8 cellular contexts compared by ENCODE assay signal in genomic region chr17:5097101-5097834, GRCh38. TPM values are rescaled to one million over a fixed set of nuclear protein-coding genes. Genes with fewer than 3 reads are reported as not detected.
DNase-seq lines count a peak whose midpoint lies in the region; ATAC-seq, FAIRE-seq and TF ChIP-seq lines count a peak whose summit lies in the region.

No MANE protein-coding gene starts in this region.

- peak overlapping the region; percentile 77 to 82 (median 79) for H3K4me3 Mint-ChIP-seq in T-cell
- H3K4me3 Mint-ChIP-seq in activated T-helper 2 cell treated with anti-CD3 and anti-CD28 coated beads, Interferon-gamma antibody, Interleukin-2, Interleukin-4, amounts not matched to agents 10 μg/mL and 5 μg/mL and 100 μg/mL, durations not matched to agents 14 hours and 24 hours and 36 hours (ENCODE audit: low read depth) = no peak overlapping the region

- peak overlapping the region in 1 of 2 donors; percentile 48 for H3K27ac Mint-ChIP-seq in T-cell
- no peak overlapping the region for H3K27ac Mint-ChIP-seq in activated T-helper 2 cell treated with anti-CD3 and anti-CD28 coated beads, Interferon-gamma antibody, Interleukin-2, Interleukin-4, amounts not matched to agents 10 μg/mL and 5 μg/mL and 100 μg/mL, durations not matched to agents 14 hours and 24 hours and 36 hours

- DNase-seq in DMS53 treated with DMSO at 0.1 percent for 48 hours (lab: John Stamatoyannopoulos, UW; ENCODE audit: unreplicated experiment) (peak; percentile 84), T-cell (peak in 33 of 34 experiments; percentile 16 to 71 (median 46)), head of caudate nucleus (peak in 40 of 42 donors; percentile 15 to 67 (median 44)), pancreas (peak; percentile 56 to 85 (median 74))
- no peak for DNase-seq in activated T-helper 2 cell treated with anti-CD3 and anti-CD28 coated beads, Interferon-gamma antibody, Interleukin-2, Interleukin-4, amounts not matched to agents 10 μg/mL and 5 μg/mL and 100 μg/mL, durations not matched to agents 14 hours and 24 hours and 36 hours (ENCODE audit: low spot score)

- H3K36me3 Mint-ChIP-seq in T-cell = peaks cover 20% of the 10 kb centered on the region
- peaks cover 32% of the 10 kb centered on the region for H3K36me3 Mint-ChIP-seq in activated T-helper 2 cell treated with anti-CD3 and anti-CD28 coated beads, Interferon-gamma antibody, Interleukin-2, Interleukin-4, amounts not matched to agents 10 μg/mL and 5 μg/mL and 100 μg/mL, durations not matched to agents 14 hours and 24 hours and 36 hours (ENCODE audit: low read depth)

- TF ChIP-seq CTCF in pancreas (IDR thresholded peaks at IDR 0.05) = no peak

- peaks cover 0 to 8% (median 6%) of the 10 kb centered on the region in 3 donors for H3K4me1 Mint-ChIP-seq in T-cell
- H3K4me1 Mint-ChIP-seq in activated T-helper 2 cell treated with anti-CD3 and anti-CD28 coated beads, Interferon-gamma antibody, Interleukin-2, Interleukin-4, amounts not matched to agents 10 μg/mL and 5 μg/mL and 100 μg/mL, durations not matched to agents 14 hours and 24 hours and 36 hours (ENCODE audit: low read depth) = no peaks in the 10 kb centered on the region

- FAIRE-seq in pancreas (lab: Jason Lieb, UNC) = no peak

- peaks cover 0 to 5% (median 0%) of the 10 kb centered on the region in 4 donors for H3K9me3 ChIP-seq in pancreas

- POLR2A ChIA-PET in T-cell (lab: Charles Lee) = no interaction called here

- H3K27me3 ChIP-seq in pancreas = no peaks in the 10 kb centered on the region

- peak overlapping the region; percentile 6 to 53 (median 43) for H3K4me3 ChIP-seq in pancreas

- peaks cover 18 to 33% (median 27%) of the 10 kb centered on the region in 3 donors for H3K9me3 Mint-ChIP-seq in T-cell
- H3K9me3 Mint-ChIP-seq in activated T-helper 2 cell treated with anti-CD3 and anti-CD28 coated beads, Interferon-gamma antibody, Interleukin-2, Interleukin-4, amounts not matched to agents 10 μg/mL and 5 μg/mL and 100 μg/mL, durations not matched to agents 14 hours and 24 hours and 36 hours = peaks cover 66% of the 10 kb centered on the region

- H3K27ac ChIP-seq in pancreas = peak overlapping the region; percentile 3 to 68 (median 44)

- ATAC-seq in T-cell (replicated peaks in 1 of 4) (peak; percentile 85 to 93 (median 91)), pancreas (peak; percentile 86 to 96 (median 88)), GM18873 (IDR thresholded peaks at IDR 0.05; ENCODE audit: low FRiP score, unreplicated experiment) (no peak), GM21723 (IDR thresholded peaks at IDR 0.05; ENCODE audit: unreplicated experiment) (no peak), HG02588 (IDR thresholded peaks at IDR 0.05; ENCODE audit: unreplicated experiment) (no peak)

- H3K27me3 Mint-ChIP-seq in T-cell = peaks cover 0 to 9% of the 10 kb centered on the region in 2 donors
- peaks cover 11% of the 10 kb centered on the region for H3K27me3 Mint-ChIP-seq in activated T-helper 2 cell treated with anti-CD3 and anti-CD28 coated beads, Interferon-gamma antibody, Interleukin-2, Interleukin-4, amounts not matched to agents 10 μg/mL and 5 μg/mL and 100 μg/mL, durations not matched to agents 14 hours and 24 hours and 36 hours (ENCODE audit: low read depth)

- H3K4me1 ChIP-seq in pancreas = no peaks in the 10 kb centered on the region

- H3K36me3 ChIP-seq in pancreas = peaks cover 0 to 7% (median 1%) of the 10 kb centered on the region in 3 donors

- 1 to 3% methylated on average over 60 to 63 of the region's 63 CpGs for WGBS in pancreas, 2 donors

- CTCF ChIA-PET in T-cell (lab: Charles Lee) = no interaction called here

- intact Hi-C loops in head of caudate nucleus (cut with DNase I) = no loop called here
- intact Hi-C loops in pancreas (cut with DNase I) = no loop called here
- intact Hi-C loops in activated T-helper 2 cell treated with anti-CD3 and anti-CD28 coated beads, Interferon-gamma antibody, Interleukin-2, Interleukin-4, amounts not matched to agents 10 μg/mL and 5 μg/mL and 100 μg/mL, durations not matched to agents 14 hours and 24 hours and 36 hours (cut with micrococcal nuclease) = no loop called here

RNA-seq across cellular contexts. Expression of gene ZNF232, which starts 14.4 kb away (rescaled TPM):
- total RNA-seq in T-cell = 10 to 100 TPM in 3 of 5 donors, 1 to 10 TPM in 2; 7.3 to 20.9 (median 14.2) TPM
- 1 to 10 TPM; 2.8 to 5.5 (median 3.6) TPM for total RNA-seq in pancreas
- 1 to 10 TPM; 5.8 to 7.1 TPM for polyA plus RNA-seq in pancreas
- 12.4 and 16.5 TPM in 2 replicates for total RNA-seq in activated T-helper 2 cell treated with anti-CD3 and anti-CD28 coated beads, Interferon-gamma antibody, Interleukin-2, Interleukin-4, amounts not matched to agents 10 μg/mL and 5 μg/mL and 100 μg/mL, durations not matched to agents 14 hours and 24 hours and 36 hours

RNA-seq across cellular contexts. Expression of gene USP6, which starts 18.6 kb away (rescaled TPM):
- total RNA-seq in T-cell (1 to 10 TPM in 1 of 5 donors, under 1 TPM in 4; 0.03 to 1.1 (median 0.09) TPM), pancreas (under 1 TPM; 0.03 to 0.09 (median 0.05) TPM)
- polyA plus RNA-seq in pancreas = under 1 TPM; 0.04 to 0.09 TPM
- 0.07 TPM in 1 of 2 replicates, not detected in the other for total RNA-seq in activated T-helper 2 cell treated with anti-CD3 and anti-CD28 coated beads, Interferon-gamma antibody, Interleukin-2, Interleukin-4, amounts not matched to agents 10 μg/mL and 5 μg/mL and 100 μg/mL, durations not matched to agents 14 hours and 24 hours and 36 hours

RNA-seq across cellular contexts. Expression of gene ZFP3, which starts 19.0 kb away (rescaled TPM):
- total RNA-seq in T-cell (10 to 100 TPM in 1 of 5 donors, 1 to 10 TPM in 4; 3.3 to 10.4 (median 8.5) TPM), pancreas (1 to 10 TPM; 2.7 to 5.2 (median 3.5) TPM)
- 1 to 10 TPM; 1.9 to 3.2 TPM for polyA plus RNA-seq in pancreas
- total RNA-seq in activated T-helper 2 cell treated with anti-CD3 and anti-CD28 coated beads, Interferon-gamma antibody, Interleukin-2, Interleukin-4, amounts not matched to agents 10 μg/mL and 5 μg/mL and 100 μg/mL, durations not matched to agents 14 hours and 24 hours and 36 hours = 1.4 and 1.9 TPM in 2 replicates

Comparison
In these comparisons a context has a peak if more than half of its experiments do, and no peak if none do; other contexts are left out.
1. ATAC-seq: peak in T-cell (4 of 4) and pancreas (4 of 4); none in GM18873 (single experiment), GM21723 (single experiment) and HG02588 (single experiment).